Comparison of ENCODE assay signal across 18 cellular contexts in the genomic region with DNA sequence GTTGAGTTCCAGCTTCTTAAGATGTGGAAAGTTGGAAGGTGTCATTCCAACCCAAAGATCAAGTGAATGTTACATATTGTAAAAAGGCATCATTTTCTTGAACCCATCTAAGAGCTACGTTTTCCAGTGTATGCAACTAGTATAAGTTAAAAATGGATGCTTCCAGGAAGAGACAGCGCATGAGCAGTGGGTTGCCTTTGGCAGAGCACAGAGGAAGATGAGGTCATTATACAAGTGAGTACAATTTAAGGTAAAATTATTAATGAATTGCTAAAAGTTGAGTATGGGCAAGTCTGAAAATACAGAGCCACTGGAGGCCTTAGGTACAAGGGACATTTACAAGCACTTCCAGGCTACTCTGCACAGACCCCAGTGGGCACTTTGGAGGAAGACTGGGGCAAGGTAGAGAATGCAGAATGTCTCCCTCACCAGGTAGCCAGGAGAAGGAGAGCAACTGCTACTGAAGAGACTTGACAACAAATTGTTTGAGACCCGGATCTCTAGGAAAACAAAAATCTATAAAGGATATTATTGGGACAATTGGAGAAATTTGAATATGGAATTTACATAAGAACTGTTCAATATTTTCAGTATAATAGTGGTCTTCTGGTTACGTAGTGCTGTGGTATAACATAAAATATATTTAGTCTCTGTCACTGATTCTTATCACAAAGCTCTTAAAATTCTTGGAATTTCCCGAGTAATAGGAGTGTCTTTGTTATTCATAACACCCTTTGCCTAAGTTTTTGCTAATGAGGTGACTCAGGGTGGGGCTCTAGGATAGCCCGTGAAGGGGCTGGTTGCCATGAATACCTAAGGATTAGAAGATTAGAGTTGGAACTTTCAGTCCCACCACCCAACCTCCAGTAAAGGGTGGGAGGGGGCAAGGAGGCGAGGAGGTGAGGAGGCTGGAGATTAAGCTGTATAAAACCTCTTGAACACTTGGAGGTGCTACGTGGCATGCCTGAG.
DNase-seq lines count a peak whose midpoint lies in the region; ATAC-seq, FAIRE-seq and TF ChIP-seq lines count a peak whose summit lies in the region.
"Had no signal": no experiment of that assay in that cellular context is flagged by ENCODE, and none has a peak within 500 bp of the region (broad histone marks: within the 10 kb centered on the region; RNA-seq: fewer than 3 reads in every experiment).

No MANE protein-coding gene starts in this region.

- 81% methylated on average over 8 of the region's 8 CpGs; no CpG with 5 or more reads in 1 of the 2 experiments for WGBS in H1 (ENCODE audit: extremely low coverage in 1 of 2, insufficient coverage in 1 of 2, insufficient read length in 1 of 2, insufficient replicate concordance in 2 of 2, low coverage in 1 of 2, low lambda C conversion rate in 2 of 2, missing lambda C conversion rate in 1 of 2), 2 experiments

- no peak overlapping the region for H2BK15ac ChIP-seq in H1 (ENCODE audit: low read length)

- TF ChIP-seq EP300 in H1 (IDR thresholded peaks at IDR 0.05; ENCODE audit: borderline replicate concordance in 1 of 2, low read depth in 2 of 2, low read length in 2 of 2) (no peak), neural cell (conservative IDR thresholded peaks at IDR 0.05; ENCODE audit: poor library complexity, severe bottlenecking) (no peak)

- H3K79me2 ChIP-seq in Loucy (ENCODE audit: insufficient read depth, low read length): no peaks in the 10 kb centered on the region
- no peaks in the 10 kb centered on the region for H3K79me2 ChIP-seq in H1 (ENCODE audit: control insufficient read depth in 1 of 2, insufficient read depth in 2 of 2, low read length in 2 of 2)
- no peaks in the 10 kb centered on the region for H3K79me2 ChIP-seq in neural cell (replicated peaks; ENCODE audit: insufficient read depth, low read length)

- DNase-seq in H7 (peak; percentile 17), H1 (ENCODE audit: low read depth in 1 of 2, low spot score in 2 of 2) (peak in 1 of 2 experiments; percentile 17), HFFc6 (no peak), nucleus accumbens (lab: John Stamatoyannopoulos, UW) (no peak)
- DNase-seq: ACHN, C1 segment of cervical spinal cord, DND-41, GDM1, KG1, NCI-H1417, NCI-H187, NCI-H2107, NCI-H2227 treated with DMSO at 0.1 percent for 48 hours, NCI-H82, T-helper 1 cell had no signal

- no peak overlapping the region for H2BK12ac ChIP-seq in H1 (ENCODE audit: low read depth, low read length)

- H3K79me1 ChIP-seq in H1 (ENCODE audit: low read depth, low read length): no peaks in the 10 kb centered on the region

- no peak for TF ChIP-seq POLR2A in H1 (IDR thresholded peaks at IDR 0.05; ENCODE audit: control extremely low read depth in 1 of 2, low read depth in 2 of 2, low read length in 2 of 2)

- no peak overlapping the region for H2AFZ ChIP-seq in Loucy (ENCODE audit: low read length)
- H2AFZ ChIP-seq in H1 (ENCODE audit: low read length): 0 out of 2 replicates have a peak overlapping the region, but pooled peaks have one; percentile 7
- H2AFZ ChIP-seq in neural cell (ENCODE audit: low read depth, low read length): no peak overlapping the region

- H3K9me3 Mint-ChIP-seq in HFFc6: no peaks in the 10 kb centered on the region

- H3K9me2 ChIP-seq in Loucy (replicated peaks; ENCODE audit: low read depth, low read length) (no peaks in the 10 kb centered on the region), neural cell (ENCODE audit: insufficient read depth, low read length) (no peaks in the 10 kb centered on the region)

- H3K14ac ChIP-seq in H1 (ENCODE audit: insufficient read length): no peak overlapping the region

- no peak overlapping the region for H4K5ac ChIP-seq in H1 (ENCODE audit: insufficient read length, low read depth, low read length)

- no peaks in the 10 kb centered on the region for H3K4me1 Mint-ChIP-seq in HFFc6 (ENCODE audit: low read depth)

- no peak for ATAC-seq in GM19463 (IDR thresholded peaks at IDR 0.05; ENCODE audit: unreplicated experiment)

- no peak overlapping the region for H2BK5ac ChIP-seq in H1 (ENCODE audit: low read depth, low read length)

- H3K4me1 ChIP-seq in Loucy (ENCODE audit: insufficient read depth, low read length, poor library complexity, severe bottlenecking) (no peaks in the 10 kb centered on the region), H1 (replicated peaks in 1 of 4; ENCODE audit: control insufficient read depth in 3 of 4, insufficient read depth in 4 of 4, low read length in 3 of 4) (no peaks in the 10 kb centered on the region; a peak in 1 of 7 replicates)

- peaks cover 5% of the 10 kb centered on the region for H3K27me3 Mint-ChIP-seq in HFFc6 (ENCODE audit: insufficient read depth)

- no peak overlapping the region for H3K4ac ChIP-seq in H1 (replicated peaks; ENCODE audit: insufficient read length, low read depth, low read length)

- H3K4me3 ChIP-seq in H7 (ENCODE audit: insufficient read depth, low read depth, low read length): no peak overlapping the region
- H3K4me3 ChIP-seq in Loucy (ENCODE audit: low read length, poor library complexity, severe bottlenecking): no peak overlapping the region
- H3K4me3 ChIP-seq in H1 (ENCODE audit: extremely low read depth in 1 of 4, insufficient read depth in 2 of 4, low read depth in 3 of 4, low read length in 4 of 4): no peak overlapping the region
- H3K4me3 ChIP-seq in neural cell (ENCODE audit: low read length): no peak overlapping the region

- no peak overlapping the region for H3K4me2 ChIP-seq in Loucy (ENCODE audit: low read depth, low read length, poor library complexity, severe bottlenecking)
- H3K4me2 ChIP-seq in H1 (ENCODE audit: insufficient read depth in 1 of 2, low read depth in 2 of 2, low read length in 2 of 2): no peak overlapping the region
- no peak overlapping the region for H3K4me2 ChIP-seq in neural cell (ENCODE audit: low read length)

- H3K36me3 ChIP-seq in H7 (replicated peaks; ENCODE audit: control insufficient read depth, insufficient read depth, low read length): no peaks in the 10 kb centered on the region
- no peaks in the 10 kb centered on the region for H3K36me3 ChIP-seq in Loucy (ENCODE audit: insufficient read depth, low read length)
- no peaks in the 10 kb centered on the region for H3K36me3 ChIP-seq in H1 (ENCODE audit: control insufficient read depth in 2 of 4, insufficient read depth in 4 of 4, low read length in 3 of 4)
- H3K36me3 ChIP-seq in neural cell (ENCODE audit: insufficient read depth, low read length): no peaks in the 10 kb centered on the region

- H3K36me3 Mint-ChIP-seq in HFFc6 (ENCODE audit: low read depth): no peaks in the 10 kb centered on the region

- H3K56ac ChIP-seq in H1 (replicated peaks; ENCODE audit: insufficient read length, low read depth, low read length): no peak overlapping the region

- TF ChIP-seq CTCF in Loucy (conservative IDR thresholded peaks at IDR 0.05; ENCODE audit: low read length) (peak; percentile 22; the same call in 1 of the 2 replicates), H1 (IDR thresholded peaks at IDR 0.05; ENCODE audit: control extremely low read depth in 1 of 3, insufficient read depth in 1 of 3, low read depth in 1 of 3, low read length in 3 of 3) (peak; percentile 4 to 30 (median 7); a peak in 3 of 4 replicates), neural cell (IDR thresholded peaks at IDR 0.05; ENCODE audit: poor library complexity, severe bottlenecking) (peak; percentile 11), HFFc6 (IDR thresholded peaks at IDR 0.05) (no peak)

- H3K9me3 ChIP-seq in Loucy (ENCODE audit: insufficient read depth, low read depth, low read length): no peaks in the 10 kb centered on the region
- peaks cover 3 to 4% of the 10 kb centered on the region in 2 experiments; a peak in 1 of 4 replicates for H3K9me3 ChIP-seq in H1 (ENCODE audit: insufficient read depth in 2 of 2, low read depth in 1 of 2, low read length in 1 of 2)
- no peaks in the 10 kb centered on the region for H3K9me3 ChIP-seq in neural cell (ENCODE audit: low read length)

- no peak overlapping the region for H3K27ac ChIP-seq in H1 (ENCODE audit: low read depth, low read length)
- H3K27ac ChIP-seq in neural cell (ENCODE audit: low read length): no peak overlapping the region

- H4K8ac ChIP-seq in H1 (ENCODE audit: extremely low read depth, insufficient read depth, low read length): no peak overlapping the region

- no peak overlapping the region for H2BK120ac ChIP-seq in H1 (replicated peaks; ENCODE audit: low read depth, low read length)

- H3K27ac Mint-ChIP-seq in HFFc6: no peak overlapping the region

- no peak overlapping the region for H4K91ac ChIP-seq in H1 (replicated peaks; ENCODE audit: insufficient read length, low read length)

- H3K23ac ChIP-seq in H1 (ENCODE audit: insufficient read length): no peak overlapping the region

- no peaks in the 10 kb centered on the region for H4K20me1 ChIP-seq in Loucy (ENCODE audit: insufficient read depth, low read length, poor library complexity, severe bottlenecking)
- H4K20me1 ChIP-seq in H1 (replicated peaks in 1 of 2; ENCODE audit: control insufficient read depth in 1 of 2, insufficient read depth in 2 of 2, low read length in 2 of 2): no peaks in the 10 kb centered on the region
- no peaks in the 10 kb centered on the region for H4K20me1 ChIP-seq in neural cell (ENCODE audit: insufficient read depth)

- no peak overlapping the region for H3K4me3 Mint-ChIP-seq in HFFc6

- no peak overlapping the region for H3K18ac ChIP-seq in H1 (ENCODE audit: extremely low read depth, low read length)

- no peak overlapping the region for H2AK5ac ChIP-seq in H1 (ENCODE audit: low read depth, low read length)

- POLR2A ChIA-PET in H1 (lab: Charles Lee; ENCODE audit: partially characterized antibody): no interaction called here

- peak in 1 of 2 experiments; percentile 23; a peak in 1 of 4 replicates for TF ChIP-seq RAD21 in H1 (IDR thresholded peaks at IDR 0.05 in 1 of 2, conservative IDR thresholded peaks at IDR 0.05 in 1 of 2; ENCODE audit: low read depth in 2 of 2, low read length in 2 of 2)
- no peak for TF ChIP-seq RAD21 in neural cell (conservative IDR thresholded peaks at IDR 0.05)

- H3F3A ChIP-seq in Loucy (ENCODE audit: low read depth) (no peaks in the 10 kb centered on the region), neural cell (ENCODE audit: insufficient read depth, low read length, poor library complexity, severe bottlenecking) (no peaks in the 10 kb centered on the region)

- H3K9ac ChIP-seq in Loucy (ENCODE audit: low read depth, low read length, poor library complexity, severe bottlenecking): no peak overlapping the region
- H3K9ac ChIP-seq in H1 (replicated peaks in 1 of 4; ENCODE audit: extremely low read depth in 1 of 4, low read depth in 3 of 4, low read length in 3 of 4): no peak overlapping the region
- no peak overlapping the region for H3K9ac ChIP-seq in neural cell (ENCODE audit: low read length)

- H2BK20ac ChIP-seq in H1 (ENCODE audit: low read length): no peak overlapping the region

- no peaks in the 10 kb centered on the region for H3K27me3 ChIP-seq in H7 (ENCODE audit: control insufficient read depth, insufficient read depth, low read length)
- H3K27me3 ChIP-seq in Loucy (ENCODE audit: insufficient read depth, low read length, poor library complexity, severe bottlenecking): no peaks in the 10 kb centered on the region
- H3K27me3 ChIP-seq in H1 (replicated peaks in 1 of 4; ENCODE audit: control insufficient read depth in 3 of 4, extremely low read depth in 1 of 4, insufficient read depth in 3 of 4, low read length in 3 of 4): no peaks in the 10 kb centered on the region
- H3K27me3 ChIP-seq in neural cell (ENCODE audit: insufficient read depth, low read depth, low read length): no peaks in the 10 kb centered on the region

- FAIRE-seq in H1 (lab: Jason Lieb, UNC): no peak

- H3K23me2 ChIP-seq in H1 (ENCODE audit: low read depth, low read length): no peaks in the 10 kb centered on the region

- CTCF ChIA-PET in H1 (lab: Charles Lee; ENCODE audit: partially characterized antibody): interaction anchor here (1.0 to 2.2 kb wide), 11 partner anchors 12 to 168 kb away, joined by 3 to 6 read pairs (median 3); no protein-coding TSS in a partner anchor
